ENCODE assay signal across 12 cellular contexts in the genomic region with DNA sequence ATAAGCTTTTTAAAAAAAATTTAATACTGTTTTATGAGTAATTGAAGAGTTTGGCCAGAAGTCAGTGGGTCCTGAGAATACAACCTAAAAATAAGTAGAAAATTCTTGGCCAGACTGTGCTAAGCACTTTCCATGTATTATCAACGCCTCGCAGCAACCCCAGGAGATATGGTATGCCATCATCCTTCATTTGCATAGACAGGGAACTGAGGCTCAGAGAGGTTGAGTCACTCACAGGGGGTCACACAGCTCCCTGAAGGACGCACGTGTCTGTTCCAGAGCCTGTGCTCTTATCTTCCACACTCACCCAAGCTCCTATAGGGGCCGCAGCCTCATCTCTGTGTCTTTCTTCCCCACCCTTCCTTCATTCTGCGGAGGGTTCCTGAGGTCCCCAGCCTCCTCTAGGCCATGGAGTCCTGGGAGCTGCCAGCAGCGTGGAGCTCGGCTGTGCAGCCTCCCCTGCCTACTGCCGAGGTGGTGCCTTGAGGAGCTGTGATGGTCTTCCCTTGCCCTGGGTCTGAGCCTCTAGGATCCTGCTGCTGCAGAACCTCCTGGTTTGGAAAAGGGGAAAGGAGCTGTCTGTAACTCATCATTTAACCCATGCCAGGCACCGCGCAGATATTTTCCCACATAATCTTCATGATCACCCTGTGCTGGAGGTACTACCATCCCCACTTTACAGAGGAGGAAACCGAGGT. TPM values are rescaled to one million over a fixed set of nuclear protein-coding genes. Genes with fewer than 3 reads are reported as not detected.
DNase-seq lines count a peak whose midpoint lies in the region; ATAC-seq and TF ChIP-seq lines count a peak whose summit lies in the region.
"Had no signal": no experiment of that assay in that cellular context is flagged by ENCODE, and none has a peak within 500 bp of the region (broad histone marks: within the 10 kb centered on the region; RNA-seq: fewer than 3 reads in every experiment).

No MANE protein-coding gene starts in this region.

- peak overlapping the region; percentile 23 for H3K27ac Mint-ChIP-seq in stimulated activated effector memory CD8-positive, alpha-beta T cell treated with anti-CD3 and anti-CD28 coated beads, Interleukin-12 subunit alpha, Interleukin-12 subunit beta, amount 100 ng/mL, for 72 hours

- CTCF ChIA-PET in HEK293 (lab: Yijun Ruan, JAX) = interaction anchor here (0.6 to 7.4 kb wide), 4 partner anchors 17 to 103 kb away, joined by 3 to 79 read pairs (median 24); no protein-coding TSS in a partner anchor

- H3K4me1 Mint-ChIP-seq in stimulated activated effector memory CD8-positive, alpha-beta T cell treated with anti-CD3 and anti-CD28 coated beads, Interleukin-12 subunit alpha, Interleukin-12 subunit beta, amount 100 ng/mL, for 72 hours = peaks cover 57% of the 10 kb centered on the region

- peak in 1 of 2 donors; percentile 20 for TF ChIP-seq POLR2A in adrenal gland (IDR thresholded peaks at IDR 0.05)

- POLR2A ChIA-PET in HEK293 (lab: Yijun Ruan, JAX) = interaction anchor here (0.8 to 1.5 kb wide), 2 partner anchors 25 kb away, joined by 3 to 4 read pairs; no protein-coding TSS in a partner anchor

- no peaks in the 10 kb centered on the region for H3K27me3 ChIP-seq in adrenal gland
- no peaks in the 10 kb centered on the region for H3K27me3 ChIP-seq in left ventricle myocardium inferior (ENCODE audit: low read depth)

- H3K4me1 ChIP-seq in HEK293 (ENCODE audit: control insufficient read depth, insufficient read depth, low read length) (peaks cover 34% of the 10 kb centered on the region), adrenal gland (replicated peaks in 1 of 2) (peaks cover 80 to 98% of the 10 kb centered on the region in 2 donors), left ventricle myocardium inferior (peaks cover 98% of the 10 kb centered on the region)

- no peak overlapping the region for H3K4me3 ChIP-seq in HEK293 (ENCODE audit: low read depth, low read length)
- no peak overlapping the region for H3K4me3 ChIP-seq in adrenal gland
- no peak overlapping the region for H3K4me3 ChIP-seq in left ventricle myocardium inferior

- H3K36me3 ChIP-seq in HEK293 (ENCODE audit: control insufficient read depth in 2 of 2, insufficient read depth in 1 of 2, low read length in 2 of 2) = no peaks in the 10 kb centered on the region
- H3K36me3 ChIP-seq in adrenal gland (replicated peaks in 1 of 2) = no peaks in the 10 kb centered on the region
- H3K36me3 ChIP-seq in left ventricle myocardium inferior = no peaks in the 10 kb centered on the region

- peak in 5 of 7 donors; percentile 58 to 75 (median 65) for DNase-seq in adrenal gland
- no peak for DNase-seq in left ventricle myocardium inferior
- no peak for DNase-seq in stimulated activated effector memory CD8-positive, alpha-beta T cell treated with anti-CD3 and anti-CD28 coated beads, Interleukin-12 subunit alpha, Interleukin-12 subunit beta, amount 100 ng/mL, for 72 hours (ENCODE audit: low spot score in 2 of 2)
- DNase-seq in NCI-H187 treated with DMSO at 0.1 percent for 48 hours (lab: John Stamatoyannopoulos, UW) = no peak
- DNase-seq in globus pallidus (ENCODE audit: low spot score) = no peak
- DNase-seq: activated CD8-positive, alpha-beta memory T cell treated with anti-CD3 and anti-CD28 coated beads, Interleukin-2, amount 50 U/mL, for 4 hours; NCI-H510A; nephron progenitor cell; stimulated activated CD4-positive, alpha-beta T cell treated with anti-CD3 and anti-CD28 coated beads, Interleukin-15, amount 100 ng/mL, for 24 hours had no signal

- TF ChIP-seq CTCF in HEK293 (tag by site-specific recombination; IDR thresholded peaks at IDR 0.05) (no peak), adrenal gland (IDR thresholded peaks at IDR 0.05) (no peak), left ventricle myocardium inferior (IDR thresholded peaks at IDR 0.05; ENCODE audit: borderline replicate concordance) (no peak)

- 52 to 62% (median 57%) methylated on average over 12 of the region's 12 CpGs for WGBS in adrenal gland, 4 donors

- H3K36me3 Mint-ChIP-seq in stimulated activated effector memory CD8-positive, alpha-beta T cell treated with anti-CD3 and anti-CD28 coated beads, Interleukin-12 subunit alpha, Interleukin-12 subunit beta, amount 100 ng/mL, for 72 hours = peaks cover 21% of the 10 kb centered on the region

- H3K9me3 ChIP-seq in HEK293 (ENCODE audit: control insufficient read depth, insufficient read depth, low read depth, low read length) (no peaks in the 10 kb centered on the region), adrenal gland (replicated peaks in 1 of 3) (no peaks in the 10 kb centered on the region), left ventricle myocardium inferior (replicated peaks) (no peaks in the 10 kb centered on the region)

- H3K27ac ChIP-seq in HEK293 (ENCODE audit: extremely low read depth, low read depth, low read length) (no peak overlapping the region), adrenal gland (peak overlapping the region; percentile 62 to 98 (median 94)), left ventricle myocardium inferior (replicated peaks) (peak overlapping the region; percentile 89)

- H3K4me3 Mint-ChIP-seq in stimulated activated effector memory CD8-positive, alpha-beta T cell treated with anti-CD3 and anti-CD28 coated beads, Interleukin-12 subunit alpha, Interleukin-12 subunit beta, amount 100 ng/mL, for 72 hours = no peak overlapping the region

- intact Hi-C loops in adrenal gland (cut with DNase I) = no loop called here
- intact Hi-C loops in left ventricle myocardium inferior (cut with micrococcal nuclease) = no loop called here

- H3K9me3 Mint-ChIP-seq in stimulated activated effector memory CD8-positive, alpha-beta T cell treated with anti-CD3 and anti-CD28 coated beads, Interleukin-12 subunit alpha, Interleukin-12 subunit beta, amount 100 ng/mL, for 72 hours = no peaks in the 10 kb centered on the region
- H3K9me3 Mint-ChIP-seq: nephron progenitor cell had no signal

- ATAC-seq in stimulated activated effector memory CD8-positive, alpha-beta T cell treated with anti-CD3 and anti-CD28 coated beads, Interleukin-12 subunit alpha, Interleukin-12 subunit beta, amount 100 ng/mL, for 72 hours = no peak
- ATAC-seq in GM19328 (IDR thresholded peaks at IDR 0.05; ENCODE audit: unreplicated experiment) (no peak), GM18498 (IDR thresholded peaks at IDR 0.05; ENCODE audit: unreplicated experiment) (no peak)

TF ChIP-seq in HEK293, 187 proteins besides CTCF, POLR2A, EP300 and RAD21:
- TF ChIP-seq ZNF416 (tag by site-specific recombination; IDR thresholded peaks at IDR 0.05) = no peak
- no peak for TF ChIP-seq ZNF292 (tag by site-specific recombination; IDR thresholded peaks at IDR 0.05; ENCODE audit: borderline replicate concordance, low read depth)
- no peak for TF ChIP-seq HOXC10 (CRISPR knock-in tag; IDR thresholded peaks at IDR 0.05)
- peak; percentile 92; the same call in 1 of the 2 replicates for TF ChIP-seq ZNF768 (tag by site-specific recombination; IDR thresholded peaks at IDR 0.05)

RNA-seq across cellular contexts. Expression of a gene that starts 30.3 kb away (rescaled TPM):
- total RNA-seq in adrenal gland (100 to 1,000 TPM; 173 to 588 (median 259) TPM), left ventricle myocardium inferior (54.7 TPM)
- 100 to 1,000 TPM; 150 to 327 (median 176) TPM for polyA plus RNA-seq in adrenal gland

Comparison
In these comparisons a context has a peak if more than half of its experiments do, and no peak if none do; other contexts are left out.
1. DNase-seq: peak in adrenal gland (5 of 7); none in left ventricle myocardium inferior (single experiment), stimulated activated effector memory CD8-positive, alpha-beta T cell treated with anti-CD3 and anti-CD28 coated beads, Interleukin-12 subunit alpha, Interleukin-12 subunit beta, amount 100 ng/mL, for 72 hours (0 of 2), NCI-H187 treated with DMSO at 0.1 percent for 48 hours (single experiment) and globus pallidus (single experiment).